8 cellular contexts compared by ENCODE assay signal in the genomic region with DNA sequence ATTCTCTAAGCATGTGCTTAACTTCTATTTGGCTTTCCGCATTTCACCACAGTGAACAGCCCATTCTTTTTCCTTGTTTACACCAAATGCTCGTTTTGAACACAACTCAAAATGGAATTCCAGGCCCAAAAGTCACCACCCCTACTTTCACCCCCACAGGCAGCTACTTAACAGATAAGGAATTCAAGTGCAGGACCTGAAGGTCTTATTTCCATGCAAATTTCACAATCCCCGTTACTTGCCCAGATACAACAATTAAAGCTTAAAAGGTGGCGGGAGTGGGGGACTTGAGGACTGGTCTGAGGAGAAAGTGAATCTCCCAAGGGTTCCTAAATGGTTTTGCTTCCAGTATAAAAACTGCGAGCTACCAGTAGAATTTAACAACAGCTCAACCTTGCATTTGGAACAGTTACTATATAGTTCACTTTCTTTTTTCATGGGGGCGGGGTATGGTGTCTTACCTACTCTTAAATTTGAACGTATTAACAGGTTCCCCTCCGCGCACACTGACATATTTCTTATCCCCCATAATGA. TPM values are rescaled to one million over a fixed set of nuclear protein-coding genes. Genes with fewer than 3 reads are reported as not detected.
DNase-seq lines count a peak whose midpoint lies in the region; ATAC-seq and TF ChIP-seq lines count a peak whose summit lies in the region.

No MANE protein-coding gene starts in this region.

- H3K4me1 Mint-ChIP-seq in WTC11, result peaks cover 43% of the 10 kb centered on the region

- no peak overlapping the region for H3K4me2 ChIP-seq in Karpas-422 (ENCODE audit: low read depth, low read length, poor library complexity, severe bottlenecking)

- H3K9me3 ChIP-seq in heart left ventricle (peaks cover 0 to 10% (median 2%) of the 10 kb centered on the region in 12 donors), Karpas-422 (ENCODE audit: low read length) (no peaks in the 10 kb centered on the region)

- CTCF ChIA-PET in WTC11 (lab: Charles Lee), result interaction anchor here (1.1 to 1.8 kb wide), 3 partner anchors 13 to 32 kb away, joined by 3 to 11 read pairs (median 9); no protein-coding TSS in a partner anchor

- no peak for TF ChIP-seq POLR2A in heart left ventricle (IDR thresholded peaks at IDR 0.05)

- H3K9ac ChIP-seq in Karpas-422 (ENCODE audit: low read length), result no peak overlapping the region

- 28 to 49% (median 40%) methylated on average over 9 of the region's 9 CpGs for WGBS in heart left ventricle, 4 donors

- no peaks in the 10 kb centered on the region for H3K27me3 Mint-ChIP-seq in WTC11 (ENCODE audit: low read depth)

- H3K9me2 ChIP-seq in Karpas-422 (replicated peaks; ENCODE audit: insufficient read depth, low read length), result no peaks in the 10 kb centered on the region

- H3K79me2 ChIP-seq in Karpas-422 (ENCODE audit: low read length), result no peaks in the 10 kb centered on the region

- H3K36me3 Mint-ChIP-seq in WTC11, result peaks cover 13% of the 10 kb centered on the region

- H3K9me3 Mint-ChIP-seq in WTC11, result 0 out of 2 replicates have a peak, but pooled peaks cover 4% of the 10 kb centered on the region

- ATAC-seq in WTC11 (peak; percentile 3; the same call in 1 of the 2 replicates), heart left ventricle (no peak), sciatic nerve (peak; percentile 85), HG03439 (IDR thresholded peaks at IDR 0.05; ENCODE audit: unreplicated experiment) (no peak), GM21390 (IDR thresholded peaks at IDR 0.05; ENCODE audit: unreplicated experiment) (no peak)

- intact Hi-C loops in heart left ventricle (cut with DNase I), result no loop called here
- intact Hi-C loops in sciatic nerve (cut with DNase I), result no loop called here

- H3K27me3 ChIP-seq in heart left ventricle (peaks cover 0 to 60% (median 3%) of the 10 kb centered on the region in 9 donors), Karpas-422 (ENCODE audit: low read length) (no peaks in the 10 kb centered on the region)

- peak overlapping the region in 11 of 12 donors; percentile 63 to 96 (median 74) for H3K4me3 ChIP-seq in heart left ventricle
- H3K4me3 ChIP-seq in Karpas-422 (ENCODE audit: low read length), result no peak overlapping the region

- H3K27ac ChIP-seq in heart left ventricle (peak overlapping the region in 3 of 12 donors; percentile 33 to 85 (median 49)), Karpas-422 (ENCODE audit: low read length) (no peak overlapping the region)

- H3K4me1 ChIP-seq in heart left ventricle (peaks cover 0 to 15% (median 5%) of the 10 kb centered on the region in 12 donors), Karpas-422 (ENCODE audit: low read length) (no peaks in the 10 kb centered on the region)

- H4K20me1 ChIP-seq in Karpas-422 (ENCODE audit: insufficient read depth, low read depth, low read length), result no peaks in the 10 kb centered on the region

- H3K4me3 Mint-ChIP-seq in WTC11, result peak overlapping the region; percentile 91

- DNase-seq in GM13977 (ENCODE audit: low spot score), result peak; percentile 29
- DNase-seq in WTC11 (ENCODE audit: low spot score), result no peak
- no peak for DNase-seq in heart left ventricle
- DNase-seq in sciatic nerve (ENCODE audit: low spot score), result no peak
- no peak for DNase-seq in Karpas-422
- no peak for DNase-seq in activated CD4-positive, CD25-positive, alpha-beta regulatory T cell (lab: John Stamatoyannopoulos, UW)

- in situ Hi-C loops in GM13977 (cut with MboI; ENCODE audit: low pct_unique_long_range_greater_than_20kb, low sequenced_read_pairs, unreplicated experiment), result no loop called here

- POLR2A ChIA-PET in WTC11 (lab: Charles Lee), result interaction anchor here (0.7 to 1.8 kb wide), 4 partner anchors 16 to 330 kb away, joined by 3 to 8 read pairs (median 4); a partner anchor contains a TSS

- H3K36me3 ChIP-seq in heart left ventricle (no peaks in the 10 kb centered on the region), Karpas-422 (ENCODE audit: insufficient read depth, low read length) (no peaks in the 10 kb centered on the region)

- TF ChIP-seq CTCF in GM13977 (IDR thresholded peaks at IDR 0.05; ENCODE audit: extremely low read depth, insufficient read depth, missing control alignments) (no peak), WTC11 (IDR thresholded peaks at IDR 0.05) (no peak), heart left ventricle (IDR thresholded peaks at IDR 0.05) (no peak)

- H3K27ac Mint-ChIP-seq in WTC11, result peak overlapping the region; percentile 91

- no peak overlapping the region for H2AFZ ChIP-seq in Karpas-422 (ENCODE audit: low read length)

TF ChIP-seq in WTC11, 78 proteins besides CTCF, POLR2A, EP300 and RAD21:
- TF ChIP-seq ESRRA (CRISPR knock-in tag; IDR thresholded peaks at IDR 0.05; ENCODE audit: borderline replicate concordance) (no peak), RELA (CRISPR knock-in tag; IDR thresholded peaks at IDR 0.05; ENCODE audit: borderline replicate concordance) (no peak), SMAD3 (CRISPR knock-in tag; IDR thresholded peaks at IDR 0.05; ENCODE audit: borderline replicate concordance) (no peak), HMGA2 (CRISPR knock-in tag; IDR thresholded peaks at IDR 0.05) (no peak), JAZF1 (CRISPR knock-in tag; IDR thresholded peaks at IDR 0.05) (no peak), GTF2I (CRISPR knock-in tag; conservative IDR thresholded peaks at IDR 0.05) (no peak), NFE2L1 (CRISPR knock-in tag; IDR thresholded peaks at IDR 0.05) (no peak)
- TF ChIP-seq, protein P1, sequence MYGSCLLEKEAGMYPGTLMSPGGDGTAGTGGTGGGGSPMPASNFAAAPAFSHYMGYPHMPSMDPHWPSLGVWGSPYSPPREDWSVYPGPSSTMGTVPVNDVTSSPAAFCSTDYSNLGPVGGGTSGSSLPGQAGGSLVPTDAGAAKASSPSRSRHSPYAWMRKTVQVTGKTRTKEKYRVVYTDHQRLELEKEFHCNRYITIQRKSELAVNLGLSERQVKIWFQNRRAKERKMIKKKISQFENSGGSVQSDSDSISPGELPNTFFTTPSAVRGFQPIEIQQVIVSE (CRISPR knock-in tag; IDR thresholded peaks at IDR 0.05; ENCODE audit: borderline replicate concordance), result no peak
- TF ChIP-seq, protein P2, sequence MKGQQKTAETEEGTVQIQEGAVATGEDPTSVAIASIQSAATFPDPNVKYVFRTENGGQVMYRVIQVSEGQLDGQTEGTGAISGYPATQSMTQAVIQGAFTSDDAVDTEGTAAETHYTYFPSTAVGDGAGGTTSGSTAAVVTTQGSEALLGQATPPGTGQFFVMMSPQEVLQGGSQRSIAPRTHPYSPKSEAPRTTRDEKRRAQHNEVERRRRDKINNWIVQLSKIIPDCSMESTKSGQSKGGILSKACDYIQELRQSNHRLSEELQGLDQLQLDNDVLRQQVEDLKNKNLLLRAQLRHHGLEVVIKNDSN (CRISPR knock-in tag; IDR thresholded peaks at IDR 0.05), result no peak
- TF ChIP-seq, protein P3, sequence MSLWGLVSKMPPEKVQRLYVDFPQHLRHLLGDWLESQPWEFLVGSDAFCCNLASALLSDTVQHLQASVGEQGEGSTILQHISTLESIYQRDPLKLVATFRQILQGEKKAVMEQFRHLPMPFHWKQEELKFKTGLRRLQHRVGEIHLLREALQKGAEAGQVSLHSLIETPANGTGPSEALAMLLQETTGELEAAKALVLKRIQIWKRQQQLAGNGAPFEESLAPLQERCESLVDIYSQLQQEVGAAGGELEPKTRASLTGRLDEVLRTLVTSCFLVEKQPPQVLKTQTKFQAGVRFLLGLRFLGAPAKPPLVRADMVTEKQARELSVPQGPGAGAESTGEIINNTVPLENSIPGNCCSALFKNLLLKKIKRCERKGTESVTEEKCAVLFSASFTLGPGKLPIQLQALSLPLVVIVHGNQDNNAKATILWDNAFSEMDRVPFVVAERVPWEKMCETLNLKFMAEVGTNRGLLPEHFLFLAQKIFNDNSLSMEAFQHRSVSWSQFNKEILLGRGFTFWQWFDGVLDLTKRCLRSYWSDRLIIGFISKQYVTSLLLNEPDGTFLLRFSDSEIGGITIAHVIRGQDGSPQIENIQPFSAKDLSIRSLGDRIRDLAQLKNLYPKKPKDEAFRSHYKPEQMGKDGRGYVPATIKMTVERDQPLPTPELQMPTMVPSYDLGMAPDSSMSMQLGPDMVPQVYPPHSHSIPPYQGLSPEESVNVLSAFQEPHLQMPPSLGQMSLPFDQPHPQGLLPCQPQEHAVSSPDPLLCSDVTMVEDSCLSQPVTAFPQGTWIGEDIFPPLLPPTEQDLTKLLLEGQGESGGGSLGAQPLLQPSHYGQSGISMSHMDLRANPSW (CRISPR knock-in tag; conservative IDR thresholded peaks at IDR 0.05; ENCODE audit: low read depth), result no peak
- TF ChIP-seq, protein P4, sequence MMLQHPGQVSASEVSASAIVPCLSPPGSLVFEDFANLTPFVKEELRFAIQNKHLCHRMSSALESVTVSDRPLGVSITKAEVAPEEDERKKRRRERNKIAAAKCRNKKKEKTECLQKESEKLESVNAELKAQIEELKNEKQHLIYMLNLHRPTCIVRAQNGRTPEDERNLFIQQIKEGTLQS (CRISPR knock-in tag; conservative IDR thresholded peaks at IDR 0.05), result no peak
- TF ChIP-seq, protein P5, sequence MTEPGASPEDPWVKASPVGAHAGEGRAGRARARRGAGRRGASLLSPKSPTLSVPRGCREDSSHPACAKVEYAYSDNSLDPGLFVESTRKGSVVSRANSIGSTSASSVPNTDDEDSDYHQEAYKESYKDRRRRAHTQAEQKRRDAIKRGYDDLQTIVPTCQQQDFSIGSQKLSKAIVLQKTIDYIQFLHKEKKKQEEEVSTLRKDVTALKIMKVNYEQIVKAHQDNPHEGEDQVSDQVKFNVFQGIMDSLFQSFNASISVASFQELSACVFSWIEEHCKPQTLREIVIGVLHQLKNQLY (CRISPR knock-in tag; IDR thresholded peaks at IDR 0.05), result no peak
TF ChIP-seq in WTC11: peak in this region for 0.

RNA-seq across cellular contexts. Expression of a gene that starts 3.7 kb away (rescaled TPM):
- 93.4 to 120 TPM (median 116 TPM) in 3 replicates for total RNA-seq in WTC11 (2021)
- 1 to 10 TPM in 1 of 9 donors, under 1 TPM in 5, not detected in 3; 0.09 to 1.2 (median 0.47) TPM for total RNA-seq in heart left ventricle
- under 1 TPM; 0.10 to 0.23 TPM for polyA plus RNA-seq in heart left ventricle
- 8.0 TPM for total RNA-seq in sciatic nerve
- 0.11 TPM in 1 of 2 replicates, not detected in the other for total RNA-seq in Karpas-422 (2014; rRNA removed; shearing (Covaris generic); ENCODE audit: low replicate concordance)

Comparison
In these comparisons a context has a peak if more than half of its experiments do, and no peak if none do; other contexts are left out.
1. ATAC-seq: peak in WTC11 (single experiment) and sciatic nerve (single experiment); none in heart left ventricle (0 of 4), HG03439 (single experiment) and GM21390 (single experiment).
2. RNA of a gene that starts 3.7 kb away (total RNA-seq): 93.4 to 120 TPM in WTC11; 8.0 TPM in sciatic nerve (single experiment), 0.09 to 1.2 TPM in heart left ventricle and 0.11 TPM in Karpas-422; every median in the first group is over 10 times any median in the second.